ENCODE assay signal across 15 cellular contexts in the genomic region with DNA sequence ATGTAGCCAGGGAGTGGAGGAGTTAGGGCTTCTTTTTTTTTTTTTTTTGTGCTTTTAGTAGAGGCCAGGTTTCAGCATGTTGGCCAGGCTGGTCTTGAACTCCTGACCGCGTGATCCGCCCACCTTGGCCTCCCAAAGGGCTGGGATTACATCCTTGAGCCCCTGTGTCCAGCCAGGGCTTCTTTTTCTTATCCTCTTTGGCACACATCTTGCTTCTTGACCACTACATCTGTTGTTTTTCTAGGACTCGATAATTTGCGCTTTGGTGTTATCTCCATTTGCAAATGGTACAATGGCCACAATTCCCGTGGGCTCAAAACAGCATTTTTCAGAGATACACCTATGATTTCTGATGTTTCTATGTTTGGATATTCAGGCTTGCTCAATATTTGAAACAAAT. TPM values are rescaled to one million over a fixed set of nuclear protein-coding genes. Genes with fewer than 3 reads are reported as not detected.
A peak's percentile ranks its signal among the peaks of the same experiment; 100 is the strongest.
DNase-seq lines count a peak whose midpoint lies in the region; ATAC-seq and TF ChIP-seq lines count a peak whose summit lies in the region.
"Had no signal": no experiment of that assay in that cellular context is flagged by ENCODE, and none has a peak within 500 bp of the region (broad histone marks: within the 10 kb centered on the region; RNA-seq: fewer than 3 reads in every experiment).

No MANE protein-coding gene starts in this region.

- peaks cover 11 to 22% (median 17%) of the 10 kb centered on the region in 3 donors for H3K36me3 Mint-ChIP-seq in immature natural killer cell

- H3K4me1 ChIP-seq in heart right ventricle (peaks cover 0 to 70% (median 54%) of the 10 kb centered on the region in 9 donors), upper lobe of right lung (peaks cover 42% of the 10 kb centered on the region)

- no peaks in the 10 kb centered on the region for H3K9me3 Mint-ChIP-seq in immature natural killer cell

- peaks cover 16 to 33% (median 17%) of the 10 kb centered on the region in 3 donors for H3K27me3 Mint-ChIP-seq in immature natural killer cell (ENCODE audit: low read depth in 3 of 3)
- H3K27me3 Mint-ChIP-seq: activated CD4-positive, alpha-beta T cell treated with anti-CD3 and anti-CD28 coated beads for 36 hours had no signal

- in situ Hi-C loops in astrocyte of the spinal cord (cut with HindIII; ENCODE audit: low sequenced_read_pairs), result no loop called here

- peak overlapping the region in 1 of 10 donors; percentile 1 for H3K27ac ChIP-seq in heart right ventricle
- H3K27ac ChIP-seq in upper lobe of right lung, result no peak overlapping the region
- H3K27ac ChIP-seq: tibial artery had no signal

- TF ChIP-seq CTCF in heart right ventricle (IDR thresholded peaks at IDR 0.05) (no peak), astrocyte of the spinal cord (IDR thresholded peaks at IDR 0.05; ENCODE audit: low read depth, low read length) (no peak), kidney epithelial cell (IDR thresholded peaks at IDR 0.05; ENCODE audit: insufficient read depth, low read length, poor library complexity, severe bottlenecking) (no peak), upper lobe of right lung (IDR thresholded peaks at IDR 0.05) (no peak)

- H3K4me1 Mint-ChIP-seq in immature natural killer cell, result peaks cover 29 to 70% of the 10 kb centered on the region in 2 donors

- H3K27me3 ChIP-seq in heart right ventricle (no peaks in the 10 kb centered on the region), kidney epithelial cell (ENCODE audit: control insufficient read depth, insufficient read depth, low read length) (no peaks in the 10 kb centered on the region), upper lobe of right lung (no peaks in the 10 kb centered on the region)
- H3K27me3 ChIP-seq: tibial artery had no signal

- H3K36me3 ChIP-seq in heart right ventricle (peaks cover 0 to 63% (median 0%) of the 10 kb centered on the region in 9 donors), kidney epithelial cell (ENCODE audit: control insufficient read depth, insufficient read depth, low read length) (peaks cover 3% of the 10 kb centered on the region), upper lobe of right lung (peaks cover 12% of the 10 kb centered on the region)

- DNase-seq in heart right ventricle (no peak), left cardiac atrium (no peak), astrocyte of the spinal cord (ENCODE audit: low read depth, low spot score) (no peak), kidney epithelial cell (ENCODE audit: low read depth) (no peak), upper lobe of right lung (no peak), MV-4-11 (lab: John Stamatoyannopoulos, UW) (no peak), immature natural killer cell (no peak), islet precursor cell (no peak)
- DNase-seq: activated CD4-positive, alpha-beta T cell treated with anti-CD3 and anti-CD28 coated beads for 36 hours; foreskin melanocyte; midbrain; NCI-H1092; NCI-H82; tibial artery had no signal

- no peak for ATAC-seq in heart right ventricle
- ATAC-seq in left cardiac atrium, result no peak
- no peak for ATAC-seq in upper lobe of right lung
- ATAC-seq: activated CD4-positive, alpha-beta T cell treated with anti-CD3 and anti-CD28 coated beads for 36 hours; sciatic nerve had no signal

- H3K4me3 Mint-ChIP-seq in immature natural killer cell, result no peak overlapping the region
- H3K4me3 Mint-ChIP-seq: activated CD4-positive, alpha-beta T cell treated with anti-CD3 and anti-CD28 coated beads for 36 hours had no signal

- 67 to 79% methylated on average over 6 of the region's 6 CpGs for WGBS in heart right ventricle, 2 donors

- peak overlapping the region in 3 of 6 donors; percentile 40 to 53 (median 52) for H3K27ac Mint-ChIP-seq in immature natural killer cell
- H3K27ac Mint-ChIP-seq: activated CD4-positive, alpha-beta T cell treated with anti-CD3 and anti-CD28 coated beads for 36 hours had no signal

- intact Hi-C loops in heart right ventricle (cut with DNase I), result no loop called here
- intact Hi-C loops in left cardiac atrium (cut with DNase I), result no loop called here
- intact Hi-C loops in upper lobe of right lung (cut with DNase I), result no loop called here

- H3K4me3 ChIP-seq in heart right ventricle (peak overlapping the region in 6 of 10 donors; percentile 2 to 99 (median 58)), astrocyte of the spinal cord (ENCODE audit: low read depth, low read length) (peak overlapping the region; percentile 87), kidney epithelial cell (ENCODE audit: low read depth, low read length) (peak overlapping the region; percentile 9), upper lobe of right lung (peak overlapping the region; percentile 8)

- H3K9me3 ChIP-seq in heart right ventricle, result no peaks in the 10 kb centered on the region
- H3K9me3 ChIP-seq in upper lobe of right lung, result no peaks in the 10 kb centered on the region
- H3K9me3 ChIP-seq: tibial artery had no signal

RNA-seq across cellular contexts. Expression of a gene that starts 4.2 kb away (rescaled TPM):
- total RNA-seq in heart right ventricle (10 to 100 TPM; 17.7 to 32.1 (median 24.9) TPM), left cardiac atrium (10 to 100 TPM; 19.8 to 46.5 TPM), kidney epithelial cell (108 and 117 TPM in 2 replicates), upper lobe of right lung (89.4 TPM)
- polyA plus RNA-seq in heart right ventricle (10 to 100 TPM in 1 of 2 donors, 1 to 10 TPM in 1; 4.9 to 10.2 TPM), immature natural killer cell (10 to 100 TPM in 2 of 3 donors, 1 to 10 TPM in 1; 4.9 to 10.8 (median 10.5) TPM)

RNA-seq across cellular contexts. Expression of a gene that starts 57.0 kb away (rescaled TPM):
- total RNA-seq in heart right ventricle (1 to 10 TPM; 1.6 to 3.9 (median 2.8) TPM), left cardiac atrium (10 to 100 TPM in 1 of 2 donors, 1 to 10 TPM in 1; 9.4 to 12.9 TPM), kidney epithelial cell (2.5 and 2.7 TPM in 2 replicates), upper lobe of right lung (11.7 TPM)
- polyA plus RNA-seq in heart right ventricle (1 to 10 TPM; 1.6 to 3.2 TPM), immature natural killer cell (not detected)
- total RNA-seq: activated CD4-positive, alpha-beta T cell treated with anti-CD3 and anti-CD28 coated beads for 36 hours had no signal

Comparison
In these comparisons a context has a peak if more than half of its experiments do, and no peak if none do; other contexts are left out.
1. H3K4me3 ChIP-seq: peak in every context shown above with its lines; median percentile 87 in astrocyte of the spinal cord; 58 in heart right ventricle; 9 in kidney epithelial cell; 8 in upper lobe of right lung.